Comparison of ENCODE assay signal across 8 cellular contexts in genomic region chr17:41962768-41963434, GRCh38. TPM values are rescaled to one million over a fixed set of nuclear protein-coding genes. Genes with fewer than 3 reads are reported as not detected.
DNase-seq lines count a peak whose midpoint lies in the region; ATAC-seq and TF ChIP-seq lines count a peak whose summit lies in the region.

No MANE protein-coding gene starts in this region.

- H3K36me3 ChIP-seq in naive thymus-derived CD4-positive, alpha-beta T cell (ENCODE audit: control insufficient read depth in 2 of 3, insufficient read depth in 3 of 3, low read length in 3 of 3) = peaks cover 0 to under 1% (median 0%) of the 10 kb centered on the region in 3 experiments

- ATAC-seq in activated CD8-positive, alpha-beta memory T cell treated with anti-CD3 and anti-CD28 coated beads, Interleukin-2, amount 10 ng/mL, durations not matched to agents 7 days and 5 days = peak; percentile 23
- peak; percentile 27 for ATAC-seq in naive thymus-derived CD4-positive, alpha-beta T cell
- no peak for ATAC-seq in HG03378 (IDR thresholded peaks at IDR 0.05; ENCODE audit: unreplicated experiment)

- no peaks in the 10 kb centered on the region for H3K9me3 ChIP-seq in naive thymus-derived CD4-positive, alpha-beta T cell (ENCODE audit: control insufficient read depth in 2 of 3, low read length in 3 of 3)

- peak; percentile 92 for TF ChIP-seq CTCF in epithelial cell of esophagus (IDR thresholded peaks at IDR 0.05; ENCODE audit: insufficient read depth, low read depth, low read length, missing control alignments)

- POLR2A ChIA-PET in HEK293T (lab: Yijun Ruan, JAX) = interaction anchor here (0.9 kb wide), 1 partner anchor 55 kb away, joined by 4 read pairs; the partner anchor contains the start of gene DNAJC7
- POLR2A ChIA-PET in naive thymus-derived CD4-positive, alpha-beta T cell (lab: Charles Lee) = interaction anchor here (0.6 to 1.3 kb wide), 6 partner anchors 54 to 232 kb away, joined by 3 to 4 read pairs (median 4); partner anchors contain the start of genes DHX58, DNAJC7 and GHDC

- peaks cover 1% of the 10 kb centered on the region for H3K36me3 Mint-ChIP-seq in activated CD8-positive, alpha-beta memory T cell treated with anti-CD3 and anti-CD28 coated beads, Interleukin-2, amount 10 ng/mL, durations not matched to agents 7 days and 5 days
- peaks cover 0 to 3% (median 0%) of the 10 kb centered on the region in 5 donors for H3K36me3 Mint-ChIP-seq in naive thymus-derived CD4-positive, alpha-beta T cell

- H3K4me3 Mint-ChIP-seq in activated CD8-positive, alpha-beta memory T cell treated with anti-CD3 and anti-CD28 coated beads, Interleukin-2, amount 10 ng/mL, durations not matched to agents 7 days and 5 days = no peak overlapping the region
- H3K4me3 Mint-ChIP-seq in naive thymus-derived CD4-positive, alpha-beta T cell = peak overlapping the region in 3 of 10 donors; percentile 41 to 63 (median 46)

- peak; percentile 91 for DNase-seq in Ammon's horn (ENCODE audit: low spot score)
- DNase-seq in HEK293T (ENCODE audit: extremely low spot score) = peak; percentile 78
- peak; percentile 53 for DNase-seq in NOMO-1 treated with DMSO at 0.1 percent for 48 hours (lab: John Stamatoyannopoulos, UW; ENCODE audit: unreplicated experiment)
- DNase-seq in activated CD8-positive, alpha-beta memory T cell treated with anti-CD3 and anti-CD28 coated beads, Interleukin-2, amount 10 ng/mL, durations not matched to agents 7 days and 5 days = peak; percentile 83
- DNase-seq in epithelial cell of esophagus (ENCODE audit: low read depth) = peak; percentile 65
- DNase-seq in naive thymus-derived CD4-positive, alpha-beta T cell = peak; percentile 43 to 72 (median 63)
- peak; percentile 46 to 47 for DNase-seq in stimulated activated CD8-positive, alpha-beta memory T cell treated with anti-CD3 and anti-CD28 coated beads, Interleukin-7, amount 100 ng/mL, for 4 hours (ENCODE audit: low read depth in 2 of 2)

- H3K4me3 ChIP-seq in epithelial cell of esophagus (ENCODE audit: low read length) = no peak overlapping the region
- no peak overlapping the region for H3K4me3 ChIP-seq in naive thymus-derived CD4-positive, alpha-beta T cell (ENCODE audit: low read length)

- intact Hi-C loops in naive thymus-derived CD4-positive, alpha-beta T cell (cut with micrococcal nuclease) = loop anchor here (1.0 kb wide), 2 partner anchors 104 to 153 kb away; no protein-coding TSS in a partner anchor

- CTCF ChIA-PET in HEK293T (lab: Yijun Ruan, JAX) = interaction anchor here (0.6 to 1.0 kb wide), 9 partner anchors 21 to 158 kb away, joined by 3 to 5 read pairs (median 3); no protein-coding TSS in a partner anchor
- CTCF ChIA-PET in activated CD8-positive, alpha-beta memory T cell treated with anti-CD3 and anti-CD28 coated beads, Interleukin-2, amount 10 ng/mL, durations not matched to agents 7 days and 5 days (lab: Charles Lee) = interaction anchor here (0.5 to 8.8 kb wide), 28 partner anchors 9 to 443 kb away, joined by 3 to 87 read pairs (median 4); partner anchors contain the start of genes DHX58, DNAJC7, KAT2A and KCNH4
- CTCF ChIA-PET in naive thymus-derived CD4-positive, alpha-beta T cell (lab: Charles Lee) = interaction anchor here (0.6 to 1.3 kb wide), 12 partner anchors 9 to 158 kb away, joined by 3 to 7 read pairs (median 4); partner anchors contain the start of gene KAT2A

- peaks cover 18% of the 10 kb centered on the region for H3K4me1 Mint-ChIP-seq in activated CD8-positive, alpha-beta memory T cell treated with anti-CD3 and anti-CD28 coated beads, Interleukin-2, amount 10 ng/mL, durations not matched to agents 7 days and 5 days
- peaks cover 12 to 24% (median 19%) of the 10 kb centered on the region in 7 donors for H3K4me1 Mint-ChIP-seq in naive thymus-derived CD4-positive, alpha-beta T cell

- no peaks in the 10 kb centered on the region for H3K9me3 Mint-ChIP-seq in activated CD8-positive, alpha-beta memory T cell treated with anti-CD3 and anti-CD28 coated beads, Interleukin-2, amount 10 ng/mL, durations not matched to agents 7 days and 5 days (ENCODE audit: low read depth)
- peaks cover 0 to 5% (median 0%) of the 10 kb centered on the region in 11 donors for H3K9me3 Mint-ChIP-seq in naive thymus-derived CD4-positive, alpha-beta T cell

- H3K27ac ChIP-seq in naive thymus-derived CD4-positive, alpha-beta T cell (ENCODE audit: low read depth, low read length) = no peak overlapping the region

- H3K27me3 Mint-ChIP-seq in activated CD8-positive, alpha-beta memory T cell treated with anti-CD3 and anti-CD28 coated beads, Interleukin-2, amount 10 ng/mL, durations not matched to agents 7 days and 5 days = no peaks in the 10 kb centered on the region
- peaks cover 0 to 2% (median 0%) of the 10 kb centered on the region in 5 donors for H3K27me3 Mint-ChIP-seq in naive thymus-derived CD4-positive, alpha-beta T cell

- no peaks in the 10 kb centered on the region for H3K27me3 ChIP-seq in naive thymus-derived CD4-positive, alpha-beta T cell (ENCODE audit: control insufficient read depth in 2 of 2, insufficient read depth in 2 of 2, low read length in 2 of 2)

- H3K27ac Mint-ChIP-seq in activated CD8-positive, alpha-beta memory T cell treated with anti-CD3 and anti-CD28 coated beads, Interleukin-2, amount 10 ng/mL, durations not matched to agents 7 days and 5 days = no peak overlapping the region
- peak overlapping the region in 3 of 9 donors; percentile 32 to 72 (median 54) for H3K27ac Mint-ChIP-seq in naive thymus-derived CD4-positive, alpha-beta T cell

- H3K4me1 ChIP-seq in naive thymus-derived CD4-positive, alpha-beta T cell (ENCODE audit: control insufficient read depth in 2 of 2, insufficient read depth in 2 of 2, low read length in 2 of 2) = peaks cover 7 to 8% of the 10 kb centered on the region in 2 donors

TF ChIP-seq in HEK293T, 16 proteins besides CTCF, POLR2A, EP300 and RAD21:
- TF ChIP-seq ARNT (IDR thresholded peaks at IDR 0.05) = no peak
- no peak for TF ChIP-seq FOXA1 (IDR thresholded peaks at IDR 0.05)
- no peak for TF ChIP-seq FOXM1 (IDR thresholded peaks at IDR 0.05; ENCODE audit: borderline replicate concordance)
- no peak for TF ChIP-seq HDGF (IDR thresholded peaks at IDR 0.05; ENCODE audit: borderline replicate concordance)

RNA-seq across cellular contexts. Expression of gene CNP, which starts 3.7 kb away (rescaled TPM):
- total RNA-seq in activated CD8-positive, alpha-beta memory T cell treated with anti-CD3 and anti-CD28 coated beads, Interleukin-2, amount 10 ng/mL, durations not matched to agents 7 days and 5 days = 100 to 1,000 TPM in 1 of 2 experiments, 10 to 100 TPM in 1; 98.1 to 112 TPM
- 10 to 100 TPM; 29.6 to 86.3 (median 32.5) TPM for total RNA-seq in naive thymus-derived CD4-positive, alpha-beta T cell
- 10 to 100 TPM; 32.3 to 34.2 TPM for polyA plus RNA-seq in naive thymus-derived CD4-positive, alpha-beta T cell

RNA-seq across cellular contexts. Expression of gene ODAD4, which starts 32.5 kb away (rescaled TPM):
- total RNA-seq in activated CD8-positive, alpha-beta memory T cell treated with anti-CD3 and anti-CD28 coated beads, Interleukin-2, amount 10 ng/mL, durations not matched to agents 7 days and 5 days = 1 to 10 TPM in 1 of 2 experiments, under 1 TPM in 1; 0.49 to 1.1 TPM
- 1 to 10 TPM in 3 of 5 experiments, under 1 TPM in 1, not detected in 1; 0.16 to 4.1 (median 1.6) TPM for total RNA-seq in naive thymus-derived CD4-positive, alpha-beta T cell
- polyA plus RNA-seq in naive thymus-derived CD4-positive, alpha-beta T cell = under 1 TPM; 0.10 to 0.40 TPM

RNA-seq across cellular contexts. Expression of gene ACLY, which starts 44.1 kb away (rescaled TPM):
- total RNA-seq in activated CD8-positive, alpha-beta memory T cell treated with anti-CD3 and anti-CD28 coated beads, Interleukin-2, amount 10 ng/mL, durations not matched to agents 7 days and 5 days = 100 to 1,000 TPM; 186 to 220 TPM
- total RNA-seq in naive thymus-derived CD4-positive, alpha-beta T cell = 100 to 1,000 TPM in 1 of 5 experiments, 10 to 100 TPM in 4; 59.2 to 154 (median 70.8) TPM
- polyA plus RNA-seq in naive thymus-derived CD4-positive, alpha-beta T cell = 10 to 100 TPM; 42.7 to 51.9 TPM

RNA-seq across cellular contexts. Expression of gene DNAJC7, which starts 54.3 kb away (rescaled TPM):
- total RNA-seq in activated CD8-positive, alpha-beta memory T cell treated with anti-CD3 and anti-CD28 coated beads, Interleukin-2, amount 10 ng/mL, durations not matched to agents 7 days and 5 days = 10 to 100 TPM; 89.1 to 97.0 TPM
- 100 to 1,000 TPM in 4 of 5 experiments, 10 to 100 TPM in 1; 99.4 to 145 (median 109) TPM for total RNA-seq in naive thymus-derived CD4-positive, alpha-beta T cell
- 10 to 100 TPM; 65.4 to 77.7 TPM for polyA plus RNA-seq in naive thymus-derived CD4-positive, alpha-beta T cell

RNA-seq across cellular contexts. Expression of gene NKIRAS2, which starts 57.0 kb away (rescaled TPM):
- 10 to 100 TPM; 21.0 to 23.7 TPM for total RNA-seq in activated CD8-positive, alpha-beta memory T cell treated with anti-CD3 and anti-CD28 coated beads, Interleukin-2, amount 10 ng/mL, durations not matched to agents 7 days and 5 days
- total RNA-seq in naive thymus-derived CD4-positive, alpha-beta T cell = 10 to 100 TPM; 14.3 to 24.0 (median 20.4) TPM
- 10 to 100 TPM; 24.6 to 30.5 TPM for polyA plus RNA-seq in naive thymus-derived CD4-positive, alpha-beta T cell
